Comparison of ENCODE assay signal across 1 cellular context in the genomic region with DNA sequence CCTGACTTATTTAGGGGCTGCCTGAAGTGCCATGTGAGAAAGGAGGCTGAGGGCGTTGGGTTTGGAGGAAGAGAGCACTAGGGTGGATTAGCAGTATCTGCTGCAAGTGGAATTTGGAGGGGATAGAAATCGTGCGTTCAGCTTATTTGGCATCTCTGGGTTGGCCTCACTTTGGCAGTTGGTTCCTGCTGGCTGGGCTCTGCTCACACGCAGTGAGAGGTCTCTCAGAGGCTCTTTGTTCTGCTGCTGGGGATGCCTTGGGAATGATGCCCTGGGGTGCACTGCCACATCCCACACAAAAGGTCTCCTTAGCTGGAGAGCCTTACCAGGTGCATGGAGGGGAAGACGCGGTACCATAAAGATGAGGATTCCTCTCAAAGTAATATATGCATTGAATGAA.
TF ChIP-seq lines count a peak whose summit lies in the region.

No MANE protein-coding gene starts in this region.

TF ChIP-seq in GM23338, 12 proteins besides CTCF, POLR2A, EP300 and RAD21 (continued from another document):
- TF ChIP-seq, protein P1, sequence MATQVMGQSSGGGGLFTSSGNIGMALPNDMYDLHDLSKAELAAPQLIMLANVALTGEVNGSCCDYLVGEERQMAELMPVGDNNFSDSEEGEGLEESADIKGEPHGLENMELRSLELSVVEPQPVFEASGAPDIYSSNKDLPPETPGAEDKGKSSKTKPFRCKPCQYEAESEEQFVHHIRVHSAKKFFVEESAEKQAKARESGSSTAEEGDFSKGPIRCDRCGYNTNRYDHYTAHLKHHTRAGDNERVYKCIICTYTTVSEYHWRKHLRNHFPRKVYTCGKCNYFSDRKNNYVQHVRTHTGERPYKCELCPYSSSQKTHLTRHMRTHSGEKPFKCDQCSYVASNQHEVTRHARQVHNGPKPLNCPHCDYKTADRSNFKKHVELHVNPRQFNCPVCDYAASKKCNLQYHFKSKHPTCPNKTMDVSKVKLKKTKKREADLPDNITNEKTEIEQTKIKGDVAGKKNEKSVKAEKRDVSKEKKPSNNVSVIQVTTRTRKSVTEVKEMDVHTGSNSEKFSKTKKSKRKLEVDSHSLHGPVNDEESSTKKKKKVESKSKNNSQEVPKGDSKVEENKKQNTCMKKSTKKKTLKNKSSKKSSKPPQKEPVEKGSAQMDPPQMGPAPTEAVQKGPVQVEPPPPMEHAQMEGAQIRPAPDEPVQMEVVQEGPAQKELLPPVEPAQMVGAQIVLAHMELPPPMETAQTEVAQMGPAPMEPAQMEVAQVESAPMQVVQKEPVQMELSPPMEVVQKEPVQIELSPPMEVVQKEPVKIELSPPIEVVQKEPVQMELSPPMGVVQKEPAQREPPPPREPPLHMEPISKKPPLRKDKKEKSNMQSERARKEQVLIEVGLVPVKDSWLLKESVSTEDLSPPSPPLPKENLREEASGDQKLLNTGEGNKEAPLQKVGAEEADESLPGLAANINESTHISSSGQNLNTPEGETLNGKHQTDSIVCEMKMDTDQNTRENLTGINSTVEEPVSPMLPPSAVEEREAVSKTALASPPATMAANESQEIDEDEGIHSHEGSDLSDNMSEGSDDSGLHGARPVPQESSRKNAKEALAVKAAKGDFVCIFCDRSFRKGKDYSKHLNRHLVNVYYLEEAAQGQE (IDR thresholded peaks at IDR 0.05; ENCODE audit: unreplicated experiment) = no peak
TF ChIP-seq in GM23338: peak in this region for 0.
